ENCODE assay signal across 24 cellular contexts in genomic region chr6:53014744-53015143, GRCh38. TPM values are rescaled to one million over a fixed set of nuclear protein-coding genes. Genes with fewer than 3 reads are reported as not detected.
A peak's percentile ranks its signal among the peaks of the same experiment; 100 is the strongest.
DNase-seq lines count a peak whose midpoint lies in the region; ATAC-seq, FAIRE-seq and TF ChIP-seq lines count a peak whose summit lies in the region.
"Had no signal": no experiment of that assay in that cellular context is flagged by ENCODE, and none has a peak within 500 bp of the region (broad histone marks: within the 10 kb centered on the region; RNA-seq: fewer than 3 reads in every experiment).

No MANE protein-coding gene starts in this region.

- H3K9ac ChIP-seq in HepG2 (ENCODE audit: insufficient read depth, low read depth, low read length) = no peak overlapping the region

- in situ Hi-C loops in HepG2 (cut with HindIII; ENCODE audit: extremely low pct_ligation_motif_present, low pct_unique_long_range_greater_than_20kb) = no loop called here

- FAIRE-seq in HepG2 (lab: Jason Lieb, UNC) = no peak
- FAIRE-seq: endothelial cell of umbilical vein, GM19239, urothelium cell line had no signal

- no peaks in the 10 kb centered on the region for H3K79me2 ChIP-seq in hepatocyte
- no peaks in the 10 kb centered on the region for H3K79me2 ChIP-seq in HepG2 (ENCODE audit: insufficient read depth, low read length)

- H3K27me3 ChIP-seq in ascending aorta (no peaks in the 10 kb centered on the region), hepatocyte (no peaks in the 10 kb centered on the region), HepG2 (ENCODE audit: control insufficient read depth in 1 of 2, insufficient read depth in 2 of 2, low read length in 2 of 2) (no peaks in the 10 kb centered on the region)
- H3K27me3 ChIP-seq: cardiac muscle cell, foreskin keratinocyte, neutrophil had no signal

- TF ChIP-seq EP300 in HepG2 (IDR thresholded peaks at IDR 0.05; ENCODE audit: low read depth in 2 of 2, low read length in 2 of 2) = no peak
- TF ChIP-seq EP300 in HepG2 (CRISPR knock-in tag; IDR thresholded peaks at IDR 0.05; ENCODE audit: borderline replicate concordance) = no peak

- H3K4me1 Mint-ChIP-seq in type B pancreatic cell (ENCODE audit: unreplicated experiment) = no peaks in the 10 kb centered on the region
- H3K4me1 Mint-ChIP-seq: CD14-positive monocyte had no signal

- H3K36me3 ChIP-seq in ascending aorta (peaks cover 45 to 68% of the 10 kb centered on the region in 2 donors), hepatocyte (replicated peaks; ENCODE audit: insufficient read depth, low read depth) (peaks cover 6% of the 10 kb centered on the region), HepG2 (replicated peaks in 1 of 2; ENCODE audit: control insufficient read depth in 1 of 2, insufficient read depth in 2 of 2, low read length in 2 of 2) (peaks cover 30 to 85% of the 10 kb centered on the region in 2 experiments)

- TF ChIP-seq POLR2A in HepG2 (IDR thresholded peaks at IDR 0.05; ENCODE audit: insufficient read depth in 1 of 2, low read depth in 2 of 2, low read length in 2 of 2) = no peak

- H2AFZ ChIP-seq in hepatocyte (no peak overlapping the region), HepG2 (ENCODE audit: low read length) (no peak overlapping the region)

- BruUV-seq in HepG2 (replicated peaks; lab: Mats Ljungman, UMichigan) = no TSS peak

- no peak for TF ChIP-seq RAD21 in HepG2 (CRISPR knock-in tag; IDR thresholded peaks at IDR 0.05)

- TF ChIP-seq CTCF in ascending aorta (IDR thresholded peaks at IDR 0.05) (no peak), hepatocyte (IDR thresholded peaks at IDR 0.05; ENCODE audit: poor library complexity) (no peak), type B pancreatic cell (conservative IDR thresholded peaks at IDR 0.05) (no peak), HepG2 (CRISPR knock-in tag; IDR thresholded peaks at IDR 0.05) (no peak)

- H3K4me2 ChIP-seq in hepatocyte = peak overlapping the region; percentile 6
- no peak overlapping the region for H3K4me2 ChIP-seq in HepG2 (ENCODE audit: low read depth, low read length)

- DNase-seq in GM03348 (ENCODE audit: low spot score) (peak; percentile 34), ascending aorta (ENCODE audit: low spot score in 2 of 2) (no peak), hepatocyte (ENCODE audit: low spot score) (no peak), type B pancreatic cell (ENCODE audit: extremely low spot score, unreplicated experiment) (no peak), HepG2 (ENCODE audit: low spot score) (no peak), mesenteric fat pad (ENCODE audit: low spot score) (no peak)
- DNase-seq: activated CD4-positive, alpha-beta T cell treated with anti-CD3 and anti-CD28 coated beads for 48 hours; activated T-cell treated with anti-CD3 and anti-CD28 coated beads, Interleukin-2, amount 50 U/mL, for 24 hours; hypothalamus; left ventricle myocardium superior; NCI-H1092 treated with DMSO at 0.1 percent for 48 hours; NCI-H1930; NCI-H774 had no signal

- H3K4me3 Mint-ChIP-seq in type B pancreatic cell = no peak overlapping the region
- H3K4me3 Mint-ChIP-seq: activated T-cell treated with anti-CD3 and anti-CD28 coated beads, Interleukin-2, amount 50 U/mL, for 24 hours; CD14-positive monocyte had no signal

- peak overlapping the region; percentile 78 to 82 for H3K27ac ChIP-seq in ascending aorta
- H3K27ac ChIP-seq in hepatocyte = peak overlapping the region; percentile 74
- no peak overlapping the region for H3K27ac ChIP-seq in HepG2 (ENCODE audit: extremely low read length, insufficient read depth, low read length)
- H3K27ac ChIP-seq: cardiac muscle cell, foreskin keratinocyte, neutrophil had no signal

- H3K9me2 ChIP-seq in hepatocyte (replicated peaks; ENCODE audit: insufficient read depth) = no peaks in the 10 kb centered on the region

- ATAC-seq in HepG2 (no peak), GM21723 (IDR thresholded peaks at IDR 0.05; ENCODE audit: unreplicated experiment) (no peak)
- ATAC-seq: foreskin keratinocyte, HCT116, left ventricle myocardium superior, Right ventricle myocardium inferior had no signal

- CTCF ChIA-PET in HepG2 (lab: Yijun Ruan, JAX; ENCODE audit: low intra/inter-chr PET ratio, low total read pairs) = no interaction called here

- intact Hi-C loops in ascending aorta (cut with DNase I) = loop anchor here (2.0 kb wide), 1 partner anchor 28 kb away; no protein-coding TSS in a partner anchor
- intact Hi-C loops in HepG2 (cut with micrococcal nuclease; ENCODE audit: unreplicated experiment) = no loop called here

- H3K9me3 ChIP-seq in ascending aorta = no peaks in the 10 kb centered on the region
- no peaks in the 10 kb centered on the region for H3K9me3 ChIP-seq in hepatocyte (ENCODE audit: low read depth)
- no peaks in the 10 kb centered on the region for H3K9me3 ChIP-seq in HepG2 (ENCODE audit: low read length)
- H3K9me3 ChIP-seq: neutrophil had no signal

- H3K27ac Mint-ChIP-seq in type B pancreatic cell = peak overlapping the region; percentile 27
- H3K27ac Mint-ChIP-seq: activated T-cell treated with anti-CD3 and anti-CD28 coated beads, Interleukin-2, amount 50 U/mL, for 24 hours; CD14-positive monocyte had no signal

- H3K4me3 ChIP-seq in ascending aorta = no peak overlapping the region
- no peak overlapping the region for H3K4me3 ChIP-seq in hepatocyte
- H3K4me3 ChIP-seq in HepG2 (replicated peaks in 1 of 3; ENCODE audit: insufficient read depth in 1 of 3, low read depth in 2 of 3, low read length in 3 of 3) = no peak overlapping the region
- H3K4me3 ChIP-seq: cardiac muscle cell, skin epidermis had no signal

- H3K4me1 ChIP-seq in ascending aorta (peaks cover 0 to 17% of the 10 kb centered on the region in 2 donors), hepatocyte (ENCODE audit: insufficient read depth) (peaks cover 41% of the 10 kb centered on the region), HepG2 (ENCODE audit: insufficient read depth, low read length) (peaks cover 12% of the 10 kb centered on the region)
- H3K4me1 ChIP-seq: foreskin keratinocyte had no signal

- H3K9me3 Mint-ChIP-seq in type B pancreatic cell = no peaks in the 10 kb centered on the region
- H3K9me3 Mint-ChIP-seq: activated T-cell treated with anti-CD3 and anti-CD28 coated beads, Interleukin-2, amount 50 U/mL, for 24 hours; CD14-positive monocyte had no signal

- no peaks in the 10 kb centered on the region for H3K27me3 Mint-ChIP-seq in type B pancreatic cell
- H3K27me3 Mint-ChIP-seq: activated T-cell treated with anti-CD3 and anti-CD28 coated beads, Interleukin-2, amount 50 U/mL, for 24 hours had no signal

- H4K20me1 ChIP-seq in hepatocyte (ENCODE audit: insufficient read depth, poor library complexity, severe bottlenecking) (no peaks in the 10 kb centered on the region), HepG2 (ENCODE audit: insufficient read depth, low read length) (no peaks in the 10 kb centered on the region)

- 65% methylated on average over 1 of the region's 1 CpG for WGBS in hepatocyte (ENCODE audit: low lambda C conversion rate, missing lambda C conversion rate)
- 98% methylated on average over 1 of the region's 1 CpG for WGBS in HepG2 (ENCODE audit: low lambda C conversion rate)

- H3K36me3 Mint-ChIP-seq in type B pancreatic cell = peaks cover 50% of the 10 kb centered on the region

- POLR2A ChIA-PET in HepG2 (lab: Yijun Ruan, JAX) = no interaction called here

RNA-seq across cellular contexts. Expression of gene GSTA4, which starts 19.7 kb away (rescaled TPM):
- total RNA-seq in ascending aorta = 1.7 TPM
- 83.8 and 89.2 TPM in 2 replicates for total RNA-seq in hepatocyte
- 79.6 and 88.4 TPM in 2 replicates for polyA plus RNA-seq in hepatocyte
- total RNA-seq in type B pancreatic cell (ENCODE audit: low replicate concordance) = 51.0 and 72.9 TPM in 2 replicates
- total RNA-seq in HepG2 (2016; rRNA removed; fragmentation: Illumina TruSeq; extraction: Trizol) = 53.6 and 70.3 TPM in 2 replicates
- total RNA-seq in HepG2 (2016; cell fraction: cytosol; rRNA removed; fragmentation: Illumina TruSeq; extraction: Trizol; ENCODE audit: low read depth) = 9.4 and 12.3 TPM in 2 replicates
- total RNA-seq in HepG2 (2016; cell fraction: insoluble cytoplasmic fraction; rRNA removed; fragmentation: Illumina TruSeq; extraction: Trizol) = 52.2 and 73.2 TPM in 2 replicates
- 19.9 and 21.3 TPM in 2 replicates for total RNA-seq in HepG2 (2016; cell fraction: membrane; rRNA removed; fragmentation: Illumina TruSeq; extraction: Trizol)
- 30.5 and 33.7 TPM in 2 replicates for total RNA-seq in HepG2 (2016; cell fraction: nucleus; rRNA removed; fragmentation: Illumina TruSeq; extraction: Trizol)
- polyA plus RNA-seq in HepG2 (2011; rRNA removed) = 25.9 and 34.1 TPM in 2 replicates
- 11.9 and 18.2 TPM in 2 replicates for polyA plus RNA-seq in HepG2 (2011; cell fraction: cytosol; rRNA removed)
- 23.0 and 31.9 TPM in 2 replicates for polyA plus RNA-seq in HepG2 (2011; cell fraction: nucleus; rRNA removed)
- polyA plus RNA-seq in HepG2 (2012) = 21.2 and 30.4 TPM in 2 replicates
- 9.0 and 11.2 TPM in 2 replicates for polyA plus RNA-seq in HepG2 (2016; cell fraction: cytosol; fragmentation: Illumina TruSeq; extraction: Trizol; ENCODE audit: low read depth)
- 78.1 and 82.8 TPM in 2 replicates for polyA plus RNA-seq in HepG2 (2016; cell fraction: insoluble cytoplasmic fraction; fragmentation: Illumina TruSeq; extraction: Trizol; ENCODE audit: low read depth)
- polyA plus RNA-seq in HepG2 (2016; cell fraction: membrane; fragmentation: Illumina TruSeq; extraction: Trizol; ENCODE audit: low read depth) = 16.5 and 17.2 TPM in 2 replicates
- 59.6 and 59.7 TPM in 2 replicates for polyA plus RNA-seq in HepG2 (2016; cell fraction: nucleus; fragmentation: Illumina TruSeq; extraction: Trizol; ENCODE audit: insufficient read depth, low read depth)
- 0.33 and 3.9 TPM in 2 replicates for polyA minus RNA-seq in HepG2 (2011; rRNA and poly(A)+ RNA removed; ENCODE audit: low replicate concordance)
- polyA minus RNA-seq in HepG2 (2011; cell fraction: cytosol; rRNA and poly(A)+ RNA removed) = 5.7 and 7.4 TPM in 2 replicates
- polyA minus RNA-seq in HepG2 (2011; cell fraction: nucleus; rRNA and poly(A)+ RNA removed) = 8.8 and 12.4 TPM in 2 replicates
- 20.4 TPM for total RNA-seq in mesenteric fat pad

RNA-seq across cellular contexts. Expression of gene CILK1, which starts 46.9 kb away (rescaled TPM):
- total RNA-seq in ascending aorta (8.4 TPM), hepatocyte (30.0 and 30.5 TPM in 2 replicates), type B pancreatic cell (ENCODE audit: low replicate concordance) (18.4 and 18.6 TPM in 2 replicates), HepG2 (2016; rRNA removed; fragmentation: Illumina TruSeq; extraction: Trizol) (15.5 and 25.4 TPM in 2 replicates), mesenteric fat pad (10.2 TPM)
- polyA plus RNA-seq in hepatocyte (6.3 and 7.5 TPM in 2 replicates), HepG2 (2011; rRNA removed) (8.7 and 11.4 TPM in 2 replicates)
- total RNA-seq in HepG2 (2016; cell fraction: cytosol; rRNA removed; fragmentation: Illumina TruSeq; extraction: Trizol; ENCODE audit: low read depth) = 1.7 and 1.8 TPM in 2 replicates
- 15.4 and 24.0 TPM in 2 replicates for total RNA-seq in HepG2 (2016; cell fraction: insoluble cytoplasmic fraction; rRNA removed; fragmentation: Illumina TruSeq; extraction: Trizol)
- total RNA-seq in HepG2 (2016; cell fraction: membrane; rRNA removed; fragmentation: Illumina TruSeq; extraction: Trizol) = 12.7 and 13.3 TPM in 2 replicates
- 13.0 and 14.6 TPM in 2 replicates for total RNA-seq in HepG2 (2016; cell fraction: nucleus; rRNA removed; fragmentation: Illumina TruSeq; extraction: Trizol)
- 5.9 and 7.6 TPM in 2 replicates for polyA plus RNA-seq in HepG2 (2011; cell fraction: cytosol; rRNA removed)
- 4.6 and 4.9 TPM in 2 replicates for polyA plus RNA-seq in HepG2 (2011; cell fraction: nucleus; rRNA removed)
- 5.6 and 6.2 TPM in 2 replicates for polyA plus RNA-seq in HepG2 (2012)
- 1.3 and 1.4 TPM in 2 replicates for polyA plus RNA-seq in HepG2 (2016; cell fraction: cytosol; fragmentation: Illumina TruSeq; extraction: Trizol; ENCODE audit: low read depth)
- 24.9 and 25.0 TPM in 2 replicates for polyA plus RNA-seq in HepG2 (2016; cell fraction: insoluble cytoplasmic fraction; fragmentation: Illumina TruSeq; extraction: Trizol; ENCODE audit: low read depth)
- polyA plus RNA-seq in HepG2 (2016; cell fraction: membrane; fragmentation: Illumina TruSeq; extraction: Trizol; ENCODE audit: low read depth) = 7.3 and 7.7 TPM in 2 replicates
- 19.5 and 21.6 TPM in 2 replicates for polyA plus RNA-seq in HepG2 (2016; cell fraction: nucleus; fragmentation: Illumina TruSeq; extraction: Trizol; ENCODE audit: insufficient read depth, low read depth)
- polyA minus RNA-seq in HepG2 (2011; rRNA and poly(A)+ RNA removed; ENCODE audit: low replicate concordance) = 6.8 and 9.5 TPM in 2 replicates
- 7.1 and 9.0 TPM in 2 replicates for polyA minus RNA-seq in HepG2 (2011; cell fraction: cytosol; rRNA and poly(A)+ RNA removed)
- polyA minus RNA-seq in HepG2 (2011; cell fraction: nucleus; rRNA and poly(A)+ RNA removed) = 8.2 and 11.1 TPM in 2 replicates

RNA-seq across cellular contexts. Expression of gene FBXO9, which starts 50.5 kb away (rescaled TPM):
- total RNA-seq in ascending aorta (34.1 TPM), hepatocyte (33.3 and 36.6 TPM in 2 replicates), type B pancreatic cell (ENCODE audit: low replicate concordance) (67.7 and 78.5 TPM in 2 replicates), HepG2 (2016; rRNA removed; fragmentation: Illumina TruSeq; extraction: Trizol) (59.2 and 64.3 TPM in 2 replicates), mesenteric fat pad (158 TPM)
- polyA plus RNA-seq in hepatocyte (79.8 and 84.0 TPM in 2 replicates), HepG2 (2011; rRNA removed) (93.5 and 98.4 TPM in 2 replicates)
- total RNA-seq in HepG2 (2016; cell fraction: cytosol; rRNA removed; fragmentation: Illumina TruSeq; extraction: Trizol; ENCODE audit: low read depth) = 39.0 and 41.9 TPM in 2 replicates
- total RNA-seq in HepG2 (2016; cell fraction: insoluble cytoplasmic fraction; rRNA removed; fragmentation: Illumina TruSeq; extraction: Trizol) = 57.9 and 71.5 TPM in 2 replicates
- total RNA-seq in HepG2 (2016; cell fraction: membrane; rRNA removed; fragmentation: Illumina TruSeq; extraction: Trizol) = 69.1 and 90.8 TPM in 2 replicates
- 79.2 and 92.5 TPM in 2 replicates for total RNA-seq in HepG2 (2016; cell fraction: nucleus; rRNA removed; fragmentation: Illumina TruSeq; extraction: Trizol)
- polyA plus RNA-seq in HepG2 (2011; cell fraction: cytosol; rRNA removed) = 44.3 and 45.4 TPM in 2 replicates
- polyA plus RNA-seq in HepG2 (2011; cell fraction: nucleus; rRNA removed) = 382 and 412 TPM in 2 replicates
- polyA plus RNA-seq in HepG2 (2012) = 65.8 and 76.9 TPM in 2 replicates
- polyA plus RNA-seq in HepG2 (2016; cell fraction: cytosol; fragmentation: Illumina TruSeq; extraction: Trizol; ENCODE audit: low read depth) = 44.6 and 65.5 TPM in 2 replicates
- polyA plus RNA-seq in HepG2 (2016; cell fraction: insoluble cytoplasmic fraction; fragmentation: Illumina TruSeq; extraction: Trizol; ENCODE audit: low read depth) = 77.5 and 86.9 TPM in 2 replicates
- polyA plus RNA-seq in HepG2 (2016; cell fraction: membrane; fragmentation: Illumina TruSeq; extraction: Trizol; ENCODE audit: low read depth) = 66.8 and 86.6 TPM in 2 replicates
- polyA plus RNA-seq in HepG2 (2016; cell fraction: nucleus; fragmentation: Illumina TruSeq; extraction: Trizol; ENCODE audit: insufficient read depth, low read depth) = 216 and 220 TPM in 2 replicates
- 55.2 and 76.3 TPM in 2 replicates for polyA minus RNA-seq in HepG2 (2011; rRNA and poly(A)+ RNA removed; ENCODE audit: low replicate concordance)
- polyA minus RNA-seq in HepG2 (2011; cell fraction: cytosol; rRNA and poly(A)+ RNA removed) = 24.3 and 30.7 TPM in 2 replicates
- 98.2 and 133 TPM in 2 replicates for polyA minus RNA-seq in HepG2 (2011; cell fraction: nucleus; rRNA and poly(A)+ RNA removed)
